ENCODE assay signal across 8 cellular contexts in genomic region chr16:85554114-85554790, GRCh38. TPM values are rescaled to one million over a fixed set of nuclear protein-coding genes. Genes with fewer than 3 reads are reported as not detected.
DNase-seq lines count a peak whose midpoint lies in the region; ATAC-seq and TF ChIP-seq lines count a peak whose summit lies in the region.

No MANE protein-coding gene starts in this region.

- H3K27ac Mint-ChIP-seq in activated B cell treated with CpG ODN at 0.5 μM for 24 hours, result peak overlapping the region; percentile 97

- H3K4me3 Mint-ChIP-seq in activated B cell treated with CpG ODN at 0.5 μM for 24 hours, result peak overlapping the region; percentile 96

- no peak for TF ChIP-seq CTCF in activated B cell treated with CpG ODN at 0.5 μM for 24 hours (IDR thresholded peaks at IDR 0.05)

- peak; percentile 74 for DNase-seq in DMS53 (lab: John Stamatoyannopoulos, UW)
- no peak for DNase-seq in DMS53 treated with DMSO at 0.1 percent for 48 hours (lab: John Stamatoyannopoulos, UW; ENCODE audit: unreplicated experiment)
- DNase-seq in NCI-H146 treated with DMSO at 0.1 percent for 48 hours (lab: John Stamatoyannopoulos, UW; ENCODE audit: unreplicated experiment), result peak; percentile 27
- DNase-seq in activated B cell treated with CpG ODN at 0.5 μM for 24 hours, result peak; percentile 45
- peak; percentile 69 for DNase-seq in cerebellum (ENCODE audit: low spot score)
- peak; percentile 71 to 79 for DNase-seq in left colon
- peak; percentile 81 for DNase-seq in stimulated activated CD4-positive, alpha-beta T cell treated with anti-CD3 and anti-CD28 coated beads, Interleukin-1b, Interleukin-23, amount 100 ng/mL, for 48 hours

- no peaks in the 10 kb centered on the region for H3K27me3 Mint-ChIP-seq in activated B cell treated with CpG ODN at 0.5 μM for 24 hours

- POLR2A ChIA-PET in activated B cell treated with CpG ODN at 0.5 μM for 24 hours (lab: Charles Lee), result interaction anchor here (0.6 to 5.0 kb wide), 20 partner anchors 13 to 330 kb away, joined by 3 to 88 read pairs (median 5); partner anchors contain the start of gene GSE1

- intact Hi-C loops in activated B cell treated with CpG ODN at 0.5 μM for 24 hours (cut with micrococcal nuclease) (loop anchor here (1.0 to 10.0 kb wide), 12 partner anchors 56 to 1941 kb away; partner anchors contain the start of genes FBXO31, HSBP1 and ZCCHC14), left colon (cut with DNase I, micrococcal nuclease) (no loop called here)

- H3K4me1 Mint-ChIP-seq in activated B cell treated with CpG ODN at 0.5 μM for 24 hours, result peaks cover 39% of the 10 kb centered on the region

- peaks cover 16% of the 10 kb centered on the region for H3K36me3 Mint-ChIP-seq in activated B cell treated with CpG ODN at 0.5 μM for 24 hours (ENCODE audit: low read depth)

- peak; percentile 53 for ATAC-seq in HG02642 (IDR thresholded peaks at IDR 0.05; ENCODE audit: poor library complexity, unreplicated experiment)
- peak; percentile 62 for ATAC-seq in activated B cell treated with CpG ODN at 0.5 μM for 24 hours (ENCODE audit: low read depth)
- peak; percentile 8 for ATAC-seq in left colon

- CTCF ChIA-PET in activated B cell treated with CpG ODN at 0.5 μM for 24 hours (lab: Charles Lee), result interaction anchor here (0.9 to 3.0 kb wide), 10 partner anchors 10 to 75 kb away, joined by 3 to 22 read pairs (median 4); no protein-coding TSS in a partner anchor

- H3K9me3 Mint-ChIP-seq in activated B cell treated with CpG ODN at 0.5 μM for 24 hours, result no peaks in the 10 kb centered on the region

RNA-seq across cellular contexts. Expression of gene GSE1, which starts 58.9 kb away (rescaled TPM):
- 37.8 and 48.3 TPM in 2 replicates for total RNA-seq in activated B cell treated with CpG ODN at 0.5 μM for 24 hours
- 45.9 TPM for total RNA-seq in cerebellum
- 100 to 1,000 TPM in 1 of 2 donors, 10 to 100 TPM in 1; 94.7 to 110 TPM for total RNA-seq in left colon

Comparison
In these comparisons a context has a peak if more than half of its experiments do, and no peak if none do; other contexts are left out.
1. ATAC-seq: peak in every context shown above with its lines; median percentile 62 in activated B cell treated with CpG ODN at 0.5 μM for 24 hours; 53 in HG02642; 8 in left colon.